1 cellular context compared by ENCODE assay signal in genomic region chr10:73096452-73097304, GRCh38.
TF ChIP-seq lines count a peak whose summit lies in the region.

P4HA1 (minus strand) TSS chr10:73096866; CDS start chr10:73074883, 21,983 bp downstream.

TF ChIP-seq in K562, 482 proteins besides CTCF, POLR2A, EP300 and RAD21 (continued from another document and continues in another):
- TF ChIP-seq ZNF584 (CRISPR knock-in tag; IDR thresholded peaks at IDR 0.05; ENCODE audit: low read depth) (0 out of 2 replicates have a peak, but pooled peaks have one; percentile 4), CEBPG (CRISPR knock-in tag; IDR thresholded peaks at IDR 0.05) (no peak), CEBPG (tag; conservative IDR thresholded peaks at IDR 0.05 in 1 of 2, IDR thresholded peaks at IDR 0.05 in 1 of 2) (no peak), ZNF197 (CRISPR knock-in tag; IDR thresholded peaks at IDR 0.05; ENCODE audit: low read depth) (no peak), SMARCA5 (IDR thresholded peaks at IDR 0.05) (no peak), PHB (CRISPR knock-in tag; IDR thresholded peaks at IDR 0.05) (peak; percentile 88), ZNF232 (CRISPR knock-in tag; IDR thresholded peaks at IDR 0.05) (no peak), TAF1 (IDR thresholded peaks at IDR 0.05; ENCODE audit: control insufficient read depth, extremely low read depth, insufficient read depth, low read length, severe bottlenecking) (peak; percentile 96), CREB3 (tag; conservative IDR thresholded peaks at IDR 0.05; ENCODE audit: low read depth) (no peak), PHB2 (IDR thresholded peaks at IDR 0.05; ENCODE audit: low read depth) (no peak), MTA3 (IDR thresholded peaks at IDR 0.05; ENCODE audit: borderline replicate concordance) (peak; percentile 99), COPS2 (conservative IDR thresholded peaks at IDR 0.05) (no peak), EHMT2 (IDR thresholded peaks at IDR 0.05) (no peak), RUNX1 (IDR thresholded peaks at IDR 0.05; ENCODE audit: low read depth) (0 out of 2 replicates have a peak, but pooled peaks have one; percentile 14), CEBPB (tag; IDR thresholded peaks at IDR 0.05) (no peak), SMARCA4 (IDR thresholded peaks at IDR 0.05) (peak; percentile 17), ZFPM2 (CRISPR knock-in tag; IDR thresholded peaks at IDR 0.05) (0 out of 2 replicates have a peak, but pooled peaks have one; percentile 60), MAFF (IDR thresholded peaks at IDR 0.05; ENCODE audit: low read length) (no peak), MAFG (tag; conservative IDR thresholded peaks at IDR 0.05) (no peak), MCM5 (IDR thresholded peaks at IDR 0.05; ENCODE audit: low read depth) (no peak), MAZ (CRISPR knock-in tag; conservative IDR thresholded peaks at IDR 0.05 in 1 of 2, IDR thresholded peaks at IDR 0.05 in 1 of 2) (peak; percentile 98), CC2D1A (IDR thresholded peaks at IDR 0.05) (peak; percentile 69; the same call in 1 of the 2 replicates)
- TF ChIP-seq, protein P1, sequence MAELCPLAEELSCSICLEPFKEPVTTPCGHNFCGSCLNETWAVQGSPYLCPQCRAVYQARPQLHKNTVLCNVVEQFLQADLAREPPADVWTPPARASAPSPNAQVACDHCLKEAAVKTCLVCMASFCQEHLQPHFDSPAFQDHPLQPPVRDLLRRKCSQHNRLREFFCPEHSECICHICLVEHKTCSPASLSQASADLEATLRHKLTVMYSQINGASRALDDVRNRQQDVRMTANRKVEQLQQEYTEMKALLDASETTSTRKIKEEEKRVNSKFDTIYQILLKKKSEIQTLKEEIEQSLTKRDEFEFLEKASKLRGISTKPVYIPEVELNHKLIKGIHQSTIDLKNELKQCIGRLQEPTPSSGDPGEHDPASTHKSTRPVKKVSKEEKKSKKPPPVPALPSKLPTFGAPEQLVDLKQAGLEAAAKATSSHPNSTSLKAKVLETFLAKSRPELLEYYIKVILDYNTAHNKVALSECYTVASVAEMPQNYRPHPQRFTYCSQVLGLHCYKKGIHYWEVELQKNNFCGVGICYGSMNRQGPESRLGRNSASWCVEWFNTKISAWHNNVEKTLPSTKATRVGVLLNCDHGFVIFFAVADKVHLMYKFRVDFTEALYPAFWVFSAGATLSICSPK (IDR thresholded peaks at IDR 0.05; ENCODE audit: borderline replicate concordance) = no peak
- TF ChIP-seq, protein P2, sequence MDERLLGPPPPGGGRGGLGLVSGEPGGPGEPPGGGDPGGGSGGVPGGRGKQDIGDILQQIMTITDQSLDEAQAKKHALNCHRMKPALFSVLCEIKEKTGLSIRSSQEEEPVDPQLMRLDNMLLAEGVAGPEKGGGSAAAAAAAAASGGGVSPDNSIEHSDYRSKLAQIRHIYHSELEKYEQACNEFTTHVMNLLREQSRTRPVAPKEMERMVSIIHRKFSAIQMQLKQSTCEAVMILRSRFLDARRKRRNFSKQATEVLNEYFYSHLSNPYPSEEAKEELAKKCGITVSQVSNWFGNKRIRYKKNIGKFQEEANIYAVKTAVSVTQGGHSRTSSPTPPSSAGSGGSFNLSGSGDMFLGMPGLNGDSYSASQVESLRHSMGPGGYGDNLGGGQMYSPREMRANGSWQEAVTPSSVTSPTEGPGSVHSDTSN (CRISPR knock-in tag; IDR thresholded peaks at IDR 0.05; ENCODE audit: low read depth) = no peak
- TF ChIP-seq, protein P2 (tag; conservative IDR thresholded peaks at IDR 0.05; ENCODE audit: low read depth) = no peak
- TF ChIP-seq, protein P3, sequence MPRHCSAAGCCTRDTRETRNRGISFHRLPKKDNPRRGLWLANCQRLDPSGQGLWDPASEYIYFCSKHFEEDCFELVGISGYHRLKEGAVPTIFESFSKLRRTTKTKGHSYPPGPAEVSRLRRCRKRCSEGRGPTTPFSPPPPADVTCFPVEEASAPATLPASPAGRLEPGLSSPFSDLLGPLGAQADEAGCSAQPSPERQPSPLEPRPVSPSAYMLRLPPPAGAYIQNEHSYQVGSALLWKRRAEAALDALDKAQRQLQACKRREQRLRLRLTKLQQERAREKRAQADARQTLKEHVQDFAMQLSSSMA (CRISPR knock-in tag; IDR thresholded peaks at IDR 0.05) = peak; percentile 56; the same call in 1 of the 2 replicates
- TF ChIP-seq, protein P4, sequence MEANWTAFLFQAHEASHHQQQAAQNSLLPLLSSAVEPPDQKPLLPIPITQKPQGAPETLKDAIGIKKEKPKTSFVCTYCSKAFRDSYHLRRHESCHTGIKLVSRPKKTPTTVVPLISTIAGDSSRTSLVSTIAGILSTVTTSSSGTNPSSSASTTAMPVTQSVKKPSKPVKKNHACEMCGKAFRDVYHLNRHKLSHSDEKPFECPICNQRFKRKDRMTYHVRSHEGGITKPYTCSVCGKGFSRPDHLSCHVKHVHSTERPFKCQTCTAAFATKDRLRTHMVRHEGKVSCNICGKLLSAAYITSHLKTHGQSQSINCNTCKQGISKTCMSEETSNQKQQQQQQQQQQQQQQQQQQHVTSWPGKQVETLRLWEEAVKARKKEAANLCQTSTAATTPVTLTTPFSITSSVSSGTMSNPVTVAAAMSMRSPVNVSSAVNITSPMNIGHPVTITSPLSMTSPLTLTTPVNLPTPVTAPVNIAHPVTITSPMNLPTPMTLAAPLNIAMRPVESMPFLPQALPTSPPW (CRISPR knock-in tag; IDR thresholded peaks at IDR 0.05) = peak; percentile 81
- TF ChIP-seq, protein P5, sequence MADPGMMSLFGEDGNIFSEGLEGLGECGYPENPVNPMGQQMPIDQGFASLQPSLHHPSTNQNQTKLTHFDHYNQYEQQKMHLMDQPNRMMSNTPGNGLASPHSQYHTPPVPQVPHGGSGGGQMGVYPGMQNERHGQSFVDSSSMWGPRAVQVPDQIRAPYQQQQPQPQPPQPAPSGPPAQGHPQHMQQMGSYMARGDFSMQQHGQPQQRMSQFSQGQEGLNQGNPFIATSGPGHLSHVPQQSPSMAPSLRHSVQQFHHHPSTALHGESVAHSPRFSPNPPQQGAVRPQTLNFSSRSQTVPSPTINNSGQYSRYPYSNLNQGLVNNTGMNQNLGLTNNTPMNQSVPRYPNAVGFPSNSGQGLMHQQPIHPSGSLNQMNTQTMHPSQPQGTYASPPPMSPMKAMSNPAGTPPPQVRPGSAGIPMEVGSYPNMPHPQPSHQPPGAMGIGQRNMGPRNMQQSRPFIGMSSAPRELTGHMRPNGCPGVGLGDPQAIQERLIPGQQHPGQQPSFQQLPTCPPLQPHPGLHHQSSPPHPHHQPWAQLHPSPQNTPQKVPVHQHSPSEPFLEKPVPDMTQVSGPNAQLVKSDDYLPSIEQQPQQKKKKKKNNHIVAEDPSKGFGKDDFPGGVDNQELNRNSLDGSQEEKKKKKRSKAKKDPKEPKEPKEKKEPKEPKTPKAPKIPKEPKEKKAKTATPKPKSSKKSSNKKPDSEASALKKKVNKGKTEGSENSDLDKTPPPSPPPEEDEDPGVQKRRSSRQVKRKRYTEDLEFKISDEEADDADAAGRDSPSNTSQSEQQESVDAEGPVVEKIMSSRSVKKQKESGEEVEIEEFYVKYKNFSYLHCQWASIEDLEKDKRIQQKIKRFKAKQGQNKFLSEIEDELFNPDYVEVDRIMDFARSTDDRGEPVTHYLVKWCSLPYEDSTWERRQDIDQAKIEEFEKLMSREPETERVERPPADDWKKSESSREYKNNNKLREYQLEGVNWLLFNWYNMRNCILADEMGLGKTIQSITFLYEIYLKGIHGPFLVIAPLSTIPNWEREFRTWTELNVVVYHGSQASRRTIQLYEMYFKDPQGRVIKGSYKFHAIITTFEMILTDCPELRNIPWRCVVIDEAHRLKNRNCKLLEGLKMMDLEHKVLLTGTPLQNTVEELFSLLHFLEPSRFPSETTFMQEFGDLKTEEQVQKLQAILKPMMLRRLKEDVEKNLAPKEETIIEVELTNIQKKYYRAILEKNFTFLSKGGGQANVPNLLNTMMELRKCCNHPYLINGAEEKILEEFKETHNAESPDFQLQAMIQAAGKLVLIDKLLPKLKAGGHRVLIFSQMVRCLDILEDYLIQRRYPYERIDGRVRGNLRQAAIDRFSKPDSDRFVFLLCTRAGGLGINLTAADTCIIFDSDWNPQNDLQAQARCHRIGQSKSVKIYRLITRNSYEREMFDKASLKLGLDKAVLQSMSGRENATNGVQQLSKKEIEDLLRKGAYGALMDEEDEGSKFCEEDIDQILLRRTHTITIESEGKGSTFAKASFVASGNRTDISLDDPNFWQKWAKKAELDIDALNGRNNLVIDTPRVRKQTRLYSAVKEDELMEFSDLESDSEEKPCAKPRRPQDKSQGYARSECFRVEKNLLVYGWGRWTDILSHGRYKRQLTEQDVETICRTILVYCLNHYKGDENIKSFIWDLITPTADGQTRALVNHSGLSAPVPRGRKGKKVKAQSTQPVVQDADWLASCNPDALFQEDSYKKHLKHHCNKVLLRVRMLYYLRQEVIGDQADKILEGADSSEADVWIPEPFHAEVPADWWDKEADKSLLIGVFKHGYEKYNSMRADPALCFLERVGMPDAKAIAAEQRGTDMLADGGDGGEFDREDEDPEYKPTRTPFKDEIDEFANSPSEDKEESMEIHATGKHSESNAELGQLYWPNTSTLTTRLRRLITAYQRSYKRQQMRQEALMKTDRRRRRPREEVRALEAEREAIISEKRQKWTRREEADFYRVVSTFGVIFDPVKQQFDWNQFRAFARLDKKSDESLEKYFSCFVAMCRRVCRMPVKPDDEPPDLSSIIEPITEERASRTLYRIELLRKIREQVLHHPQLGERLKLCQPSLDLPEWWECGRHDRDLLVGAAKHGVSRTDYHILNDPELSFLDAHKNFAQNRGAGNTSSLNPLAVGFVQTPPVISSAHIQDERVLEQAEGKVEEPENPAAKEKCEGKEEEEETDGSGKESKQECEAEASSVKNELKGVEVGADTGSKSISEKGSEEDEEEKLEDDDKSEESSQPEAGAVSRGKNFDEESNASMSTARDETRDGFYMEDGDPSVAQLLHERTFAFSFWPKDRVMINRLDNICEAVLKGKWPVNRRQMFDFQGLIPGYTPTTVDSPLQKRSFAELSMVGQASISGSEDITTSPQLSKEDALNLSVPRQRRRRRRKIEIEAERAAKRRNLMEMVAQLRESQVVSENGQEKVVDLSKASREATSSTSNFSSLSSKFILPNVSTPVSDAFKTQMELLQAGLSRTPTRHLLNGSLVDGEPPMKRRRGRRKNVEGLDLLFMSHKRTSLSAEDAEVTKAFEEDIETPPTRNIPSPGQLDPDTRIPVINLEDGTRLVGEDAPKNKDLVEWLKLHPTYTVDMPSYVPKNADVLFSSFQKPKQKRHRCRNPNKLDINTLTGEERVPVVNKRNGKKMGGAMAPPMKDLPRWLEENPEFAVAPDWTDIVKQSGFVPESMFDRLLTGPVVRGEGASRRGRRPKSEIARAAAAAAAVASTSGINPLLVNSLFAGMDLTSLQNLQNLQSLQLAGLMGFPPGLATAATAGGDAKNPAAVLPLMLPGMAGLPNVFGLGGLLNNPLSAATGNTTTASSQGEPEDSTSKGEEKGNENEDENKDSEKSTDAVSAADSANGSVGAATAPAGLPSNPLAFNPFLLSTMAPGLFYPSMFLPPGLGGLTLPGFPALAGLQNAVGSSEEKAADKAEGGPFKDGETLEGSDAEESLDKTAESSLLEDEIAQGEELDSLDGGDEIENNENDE (IDR thresholded peaks at IDR 0.05; ENCODE audit: low read depth, low read length) = no peak
- TF ChIP-seq, protein P6, sequence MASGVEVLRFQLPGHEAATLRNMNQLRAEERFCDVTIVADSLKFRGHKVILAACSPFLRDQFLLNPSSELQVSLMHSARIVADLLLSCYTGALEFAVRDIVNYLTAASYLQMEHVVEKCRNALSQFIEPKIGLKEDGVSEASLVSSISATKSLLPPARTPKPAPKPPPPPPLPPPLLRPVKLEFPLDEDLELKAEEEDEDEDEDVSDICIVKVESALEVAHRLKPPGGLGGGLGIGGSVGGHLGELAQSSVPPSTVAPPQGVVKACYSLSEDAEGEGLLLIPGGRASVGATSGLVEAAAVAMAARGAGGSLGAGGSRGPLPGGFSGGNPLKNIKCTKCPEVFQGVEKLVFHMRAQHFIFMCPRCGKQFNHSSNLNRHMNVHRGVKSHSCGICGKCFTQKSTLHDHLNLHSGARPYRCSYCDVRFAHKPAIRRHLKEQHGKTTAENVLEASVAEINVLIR (CRISPR knock-in tag; IDR thresholded peaks at IDR 0.05) = peak; percentile 63
- TF ChIP-seq, protein P7, sequence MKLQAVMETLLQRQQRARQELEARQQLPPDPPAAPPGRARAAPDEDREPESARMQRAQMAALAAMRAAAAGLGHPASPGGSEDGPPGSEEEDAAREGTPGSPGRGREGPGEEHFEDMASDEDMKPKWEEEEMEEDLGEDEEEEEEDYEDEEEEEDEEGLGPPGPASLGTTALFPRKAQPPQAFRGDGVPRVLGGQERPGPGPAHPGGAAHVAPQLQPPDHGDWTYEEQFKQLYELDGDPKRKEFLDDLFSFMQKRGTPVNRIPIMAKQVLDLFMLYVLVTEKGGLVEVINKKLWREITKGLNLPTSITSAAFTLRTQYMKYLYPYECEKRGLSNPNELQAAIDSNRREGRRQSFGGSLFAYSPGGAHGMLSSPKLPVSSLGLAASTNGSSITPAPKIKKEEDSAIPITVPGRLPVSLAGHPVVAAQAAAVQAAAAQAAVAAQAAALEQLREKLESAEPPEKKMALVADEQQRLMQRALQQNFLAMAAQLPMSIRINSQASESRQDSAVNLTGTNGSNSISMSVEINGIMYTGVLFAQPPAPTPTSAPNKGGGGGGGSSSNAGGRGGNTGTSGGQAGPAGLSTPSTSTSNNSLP (IDR thresholded peaks at IDR 0.05; ENCODE audit: borderline replicate concordance, low read depth, low read length) = 0 out of 2 replicates have a peak, but pooled peaks have one; percentile 22
